Comparison of ENCODE assay signal across 8 cellular contexts in the genomic region with DNA sequence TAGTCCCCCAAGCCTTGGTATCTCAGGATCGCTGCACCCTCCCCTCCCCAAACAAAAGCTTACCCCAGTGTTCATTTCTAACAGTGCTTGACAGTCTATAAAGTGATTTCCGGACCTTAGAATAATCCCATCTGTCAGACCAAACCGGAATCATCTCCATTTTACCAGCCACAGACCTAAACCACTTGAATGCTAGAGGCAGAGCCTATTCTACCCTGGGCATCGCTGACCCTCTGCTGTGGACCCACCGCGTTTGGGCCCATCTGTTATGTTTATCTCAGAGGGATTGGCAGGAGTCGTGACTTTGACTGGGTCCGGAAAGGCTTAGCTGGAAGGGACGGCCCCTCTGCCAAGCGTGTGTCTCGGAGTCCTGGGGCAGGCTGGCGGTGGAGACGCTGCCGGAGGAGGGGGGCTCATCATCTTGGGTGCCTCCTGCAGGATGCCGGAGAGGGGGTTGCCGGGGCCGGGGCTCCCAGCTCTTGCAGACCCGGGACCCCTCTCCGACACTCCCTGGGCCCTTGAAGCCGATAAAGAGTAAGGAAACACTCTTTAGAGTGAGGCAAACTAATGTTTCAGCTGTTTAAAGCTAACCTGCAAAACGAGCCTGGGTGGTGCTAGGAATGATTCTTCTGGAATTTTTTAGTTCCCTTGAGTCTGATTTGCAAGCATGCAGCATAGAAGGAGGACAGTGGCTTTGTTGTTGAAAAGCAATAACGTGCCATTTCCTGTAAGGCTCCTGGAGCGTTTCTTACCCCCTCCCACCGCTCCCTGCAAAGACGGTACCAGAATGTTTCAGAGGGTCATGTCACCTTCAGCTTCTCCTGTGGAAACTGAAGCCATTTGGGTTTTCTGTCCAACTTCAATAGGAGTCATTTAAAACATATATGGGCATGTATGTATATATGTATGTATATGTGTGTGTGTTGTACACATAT. TPM values are rescaled to one million over a fixed set of nuclear protein-coding genes. Genes with fewer than 3 reads are reported as not detected.
DNase-seq lines count a peak whose midpoint lies in the region; FAIRE-seq and TF ChIP-seq lines count a peak whose summit lies in the region.

No MANE protein-coding gene starts in this region.

- in situ Hi-C loops in HAP-1 (cut with MboI; ENCODE audit: low sequenced_read_pairs) = no loop called here

- H3K4me2 ChIP-seq in osteoblast (ENCODE audit: insufficient read depth, low read length) = peak overlapping the region; percentile 87

- no peak for TF ChIP-seq POLR2A in esophagus muscularis mucosa (IDR thresholded peaks at IDR 0.05; ENCODE audit: low read depth)

- H4K20me1 ChIP-seq in osteoblast (ENCODE audit: insufficient read depth, low read length) = no peaks in the 10 kb centered on the region

- no peaks in the 10 kb centered on the region for H3K79me2 ChIP-seq in osteoblast (ENCODE audit: insufficient read depth, low read length)

- POLR2A ChIA-PET in activated CD4-positive, alpha-beta T cell treated with anti-CD3 and anti-CD28 coated beads, Interleukin-2, amount 10 ng/mL, durations not matched to agents 7 days and 5 days (lab: Charles Lee) = no interaction called here

- intact Hi-C loops in esophagus muscularis mucosa (cut with DNase I) = no loop called here

- peaks cover 10% of the 10 kb centered on the region for H3K4me1 ChIP-seq in HAP-1
- H3K4me1 ChIP-seq in esophagus muscularis mucosa = peaks cover 40 to 60% (median 42%) of the 10 kb centered on the region in 4 donors
- peaks cover 28% of the 10 kb centered on the region for H3K4me1 ChIP-seq in osteoblast (ENCODE audit: insufficient read depth, low read length)

- no peak for TF ChIP-seq EP300 in esophagus muscularis mucosa (IDR thresholded peaks at IDR 0.05)

- peak overlapping the region in 3 of 4 donors; percentile 72 to 90 (median 88) for H3K27ac ChIP-seq in esophagus muscularis mucosa (replicated peaks in 1 of 4)
- H3K27ac ChIP-seq in osteoblast (ENCODE audit: low read depth, low read length) = no peak overlapping the region

- no peak for FAIRE-seq in RCC 7860 (lab: Jason Lieb, UNC)

- TF ChIP-seq CTCF in esophagus muscularis mucosa (IDR thresholded peaks at IDR 0.05) (no peak), osteoblast (IDR thresholded peaks at IDR 0.05; ENCODE audit: extremely low read depth, low read depth, low read length) (no peak)

- CTCF ChIA-PET in activated CD4-positive, alpha-beta T cell treated with anti-CD3 and anti-CD28 coated beads, Interleukin-2, amount 10 ng/mL, durations not matched to agents 7 days and 5 days (lab: Charles Lee) = interaction anchor here (0.7 kb wide), 1 partner anchor 11 kb away, joined by 3 read pairs; no protein-coding TSS in a partner anchor

- DNase-seq in AG08395 (ENCODE audit: low spot score) (peak; percentile 6), HAP-1 (ENCODE audit: low spot score in 2 of 2) (peak in 1 of 2 experiments; percentile 50), esophagus muscularis mucosa (ENCODE audit: extremely low spot score) (no peak), osteoblast (ENCODE audit: insufficient read length, low spot score, missing footprints) (peak; percentile 90), RCC 7860 (ENCODE audit: low spot score) (no peak), HCEC 1CT (no peak), T1000 (lab: John Stamatoyannopoulos, UW) (no peak)
- DNase-seq in activated CD4-positive, alpha-beta T cell treated with anti-CD3 and anti-CD28 coated beads, Interleukin-2, amount 10 ng/mL, durations not matched to agents 7 days and 5 days = peak; percentile 35

- H3K36me3 Mint-ChIP-seq in activated CD4-positive, alpha-beta T cell treated with anti-CD3 and anti-CD28 coated beads, Interleukin-2, amount 10 ng/mL, durations not matched to agents 7 days and 5 days (ENCODE audit: low read depth) = peaks cover 6% of the 10 kb centered on the region

- H2AFZ ChIP-seq in osteoblast (ENCODE audit: low read length) = peak overlapping the region; percentile 86

- H3K36me3 ChIP-seq in HAP-1 (replicated peaks) (peaks cover 6% of the 10 kb centered on the region; the same call in 1 of the 2 replicates), esophagus muscularis mucosa (no peaks in the 10 kb centered on the region), osteoblast (ENCODE audit: insufficient read depth, low read length) (no peaks in the 10 kb centered on the region)

- WGBS in esophagus muscularis mucosa = 7% methylated on average over 11 of the region's 25 CpGs

- H3K9me3 ChIP-seq in HAP-1 (no peaks in the 10 kb centered on the region), esophagus muscularis mucosa (no peaks in the 10 kb centered on the region), osteoblast (ENCODE audit: low read depth, low read length) (no peaks in the 10 kb centered on the region)

- peak overlapping the region; percentile 87 for H3K4me3 Mint-ChIP-seq in activated CD4-positive, alpha-beta T cell treated with anti-CD3 and anti-CD28 coated beads, Interleukin-2, amount 10 ng/mL, durations not matched to agents 7 days and 5 days

- no peaks in the 10 kb centered on the region for H3K27me3 Mint-ChIP-seq in activated CD4-positive, alpha-beta T cell treated with anti-CD3 and anti-CD28 coated beads, Interleukin-2, amount 10 ng/mL, durations not matched to agents 7 days and 5 days

- no peaks in the 10 kb centered on the region for H3K9me3 Mint-ChIP-seq in activated CD4-positive, alpha-beta T cell treated with anti-CD3 and anti-CD28 coated beads, Interleukin-2, amount 10 ng/mL, durations not matched to agents 7 days and 5 days

- H3K4me3 ChIP-seq in HAP-1 = peak overlapping the region; percentile 54
- H3K4me3 ChIP-seq in esophagus muscularis mucosa = peak overlapping the region; percentile 87 to 95 (median 90)
- H3K4me3 ChIP-seq in osteoblast (ENCODE audit: insufficient read depth, low read length) = peak overlapping the region; percentile 77

- no peaks in the 10 kb centered on the region for H3K27me3 ChIP-seq in HAP-1 (ENCODE audit: low read depth)
- no peaks in the 10 kb centered on the region for H3K27me3 ChIP-seq in esophagus muscularis mucosa
- H3K27me3 ChIP-seq in osteoblast (ENCODE audit: insufficient read depth, low read length) = no peaks in the 10 kb centered on the region

- peak overlapping the region; percentile 91 for H3K27ac Mint-ChIP-seq in activated CD4-positive, alpha-beta T cell treated with anti-CD3 and anti-CD28 coated beads, Interleukin-2, amount 10 ng/mL, durations not matched to agents 7 days and 5 days

- peaks cover 49% of the 10 kb centered on the region for H3K4me1 Mint-ChIP-seq in activated CD4-positive, alpha-beta T cell treated with anti-CD3 and anti-CD28 coated beads, Interleukin-2, amount 10 ng/mL, durations not matched to agents 7 days and 5 days

RNA-seq across cellular contexts. Expression of a gene that starts 1.3 kb away (rescaled TPM):
- total RNA-seq in activated CD4-positive, alpha-beta T cell treated with anti-CD3 and anti-CD28 coated beads, Interleukin-2, amount 10 ng/mL, durations not matched to agents 7 days and 5 days = 10 to 100 TPM; 20.6 to 22.2 TPM
- total RNA-seq in esophagus muscularis mucosa (10 to 100 TPM; 11.2 to 16.8 (median 13.8) TPM), osteoblast (5.4 and 5.6 TPM in 2 replicates)

RNA-seq across cellular contexts. Expression of a gene that starts 31.7 kb away (rescaled TPM):
- 10 to 100 TPM; 38.6 to 39.3 TPM for total RNA-seq in activated CD4-positive, alpha-beta T cell treated with anti-CD3 and anti-CD28 coated beads, Interleukin-2, amount 10 ng/mL, durations not matched to agents 7 days and 5 days
- total RNA-seq in esophagus muscularis mucosa (10 to 100 TPM; 16.2 to 25.8 (median 20.4) TPM), osteoblast (30.9 and 38.4 TPM in 2 replicates)

RNA-seq across cellular contexts. Expression of a gene that starts 31.8 kb away (rescaled TPM):
- total RNA-seq in activated CD4-positive, alpha-beta T cell treated with anti-CD3 and anti-CD28 coated beads, Interleukin-2, amount 10 ng/mL, durations not matched to agents 7 days and 5 days = 100 to 1,000 TPM; 128 to 144 TPM
- total RNA-seq in esophagus muscularis mucosa (10 to 100 TPM; 23.1 to 45.7 (median 32.0) TPM), osteoblast (32.7 and 33.7 TPM in 2 replicates)

Comparison
In these comparisons a context has a peak if more than half of its experiments do, and no peak if none do; other contexts are left out.
1. DNase-seq: peak in AG08395 (single experiment), activated CD4-positive, alpha-beta T cell treated with anti-CD3 and anti-CD28 coated beads, Interleukin-2, amount 10 ng/mL, durations not matched to agents 7 days and 5 days (single experiment) and osteoblast (single experiment); none in esophagus muscularis mucosa (single experiment), RCC 7860 (single experiment), HCEC 1CT (single experiment) and T1000 (single experiment).
2. Peak in every context shown above with its lines, with median percentiles within 50 percentile points of each other: H3K4me3 ChIP-seq.